8 cellular contexts compared by ENCODE assay signal in genomic region chr6:153001767-153002612, GRCh38. TPM values are rescaled to one million over a fixed set of nuclear protein-coding genes. Genes with fewer than 3 reads are reported as not detected.
A peak's percentile ranks its signal among the peaks of the same experiment; 100 is the strongest.
DNase-seq lines count a peak whose midpoint lies in the region; ATAC-seq and TF ChIP-seq lines count a peak whose summit lies in the region.

No MANE protein-coding gene starts in this region.

- H3K9me3 Mint-ChIP-seq in GM23338, result no peaks in the 10 kb centered on the region
- H3K9me3 Mint-ChIP-seq in stimulated activated effector memory CD8-positive, alpha-beta T cell treated with anti-CD3 and anti-CD28 coated beads, Interleukin-12 subunit alpha, Interleukin-12 subunit beta, amount 100 ng/mL, for 72 hours, result no peaks in the 10 kb centered on the region

- no peaks in the 10 kb centered on the region for H3F3A ChIP-seq in GM23338 (replicated peaks; ENCODE audit: low read depth)

- H3K27me3 ChIP-seq in GM23338 (ENCODE audit: insufficient read depth), result no peaks in the 10 kb centered on the region

- peak overlapping the region; percentile 97 for H3K27ac Mint-ChIP-seq in GM23338
- H3K27ac Mint-ChIP-seq in stimulated activated effector memory CD8-positive, alpha-beta T cell treated with anti-CD3 and anti-CD28 coated beads, Interleukin-12 subunit alpha, Interleukin-12 subunit beta, amount 100 ng/mL, for 72 hours, result peak overlapping the region; percentile 96

- no peaks in the 10 kb centered on the region; the same call in 1 of the 2 replicates for H3K36me3 ChIP-seq in GM23338 (ENCODE audit: insufficient read depth)

- peaks cover 10% of the 10 kb centered on the region; the same call in 2 of the 3 replicates for H3K36me3 Mint-ChIP-seq in GM23338 (ENCODE audit: low read depth)
- H3K36me3 Mint-ChIP-seq in stimulated activated effector memory CD8-positive, alpha-beta T cell treated with anti-CD3 and anti-CD28 coated beads, Interleukin-12 subunit alpha, Interleukin-12 subunit beta, amount 100 ng/mL, for 72 hours, result peaks cover 49% of the 10 kb centered on the region

- peak overlapping the region; percentile 93 for H3K4me3 ChIP-seq in GM23338

- H3K4me3 Mint-ChIP-seq in GM23338, result peak overlapping the region; percentile 99
- H3K4me3 Mint-ChIP-seq in stimulated activated effector memory CD8-positive, alpha-beta T cell treated with anti-CD3 and anti-CD28 coated beads, Interleukin-12 subunit alpha, Interleukin-12 subunit beta, amount 100 ng/mL, for 72 hours, result peak overlapping the region; percentile 94

- no peak for TF ChIP-seq CTCF in GM23338 (conservative IDR thresholded peaks at IDR 0.05; ENCODE audit: low read depth in 2 of 2)

- H3K4me1 Mint-ChIP-seq in GM23338, result peaks cover 19% of the 10 kb centered on the region
- H3K4me1 Mint-ChIP-seq in stimulated activated effector memory CD8-positive, alpha-beta T cell treated with anti-CD3 and anti-CD28 coated beads, Interleukin-12 subunit alpha, Interleukin-12 subunit beta, amount 100 ng/mL, for 72 hours, result peaks cover 43% of the 10 kb centered on the region

- H3K27me3 Mint-ChIP-seq in GM23338 (ENCODE audit: insufficient read depth, low read depth, poor library complexity), result no peaks in the 10 kb centered on the region

- H2AFZ ChIP-seq in GM23338, result no peak overlapping the region

- H3K79me2 ChIP-seq in GM23338 (replicated peaks; ENCODE audit: insufficient read depth), result peaks cover 58% of the 10 kb centered on the region

- H3K27ac ChIP-seq in GM23338 (ENCODE audit: low read depth) (peak overlapping the region; percentile 89), angular gyrus (ENCODE audit: low read depth, low read length) (peak overlapping the region; percentile 54)

- H3K4me2 ChIP-seq in GM23338, result peak overlapping the region; percentile 92

- peak; percentile 55 for ATAC-seq in GM23338
- peak; percentile 49 for ATAC-seq in stimulated activated effector memory CD8-positive, alpha-beta T cell treated with anti-CD3 and anti-CD28 coated beads, Interleukin-12 subunit alpha, Interleukin-12 subunit beta, amount 100 ng/mL, for 72 hours

- DNase-seq in NCI-H526 (lab: John Stamatoyannopoulos, UW) (peak; percentile 2 to 19), NCI-H526 treated with DMSO at 0.1 percent for 48 hours (lab: John Stamatoyannopoulos, UW) (no peak), GM23338 (ENCODE audit: low spot score) (peak; percentile 42), M059J (ENCODE audit: low read depth) (peak; percentile 45), iPS-NIHi11 (ENCODE audit: low spot score) (peak; percentile 9), cerebellar nuclear complex (lab: John Stamatoyannopoulos, UW) (no peak)
- DNase-seq in stimulated activated effector memory CD8-positive, alpha-beta T cell treated with anti-CD3 and anti-CD28 coated beads, Interleukin-12 subunit alpha, Interleukin-12 subunit beta, amount 100 ng/mL, for 72 hours (ENCODE audit: low spot score in 2 of 2), result peak in 1 of 2 donors; percentile 55

- peaks cover 10% of the 10 kb centered on the region for H3K4me1 ChIP-seq in GM23338 (ENCODE audit: insufficient read depth)

- peaks cover 34% of the 10 kb centered on the region for H4K20me1 ChIP-seq in GM23338 (replicated peaks; ENCODE audit: insufficient read depth)

- H3K9me2 ChIP-seq in GM23338 (ENCODE audit: insufficient read depth), result no peaks in the 10 kb centered on the region

TF ChIP-seq in GM23338, 12 proteins besides CTCF, POLR2A, EP300 and RAD21 (continues in another document):
- TF ChIP-seq JUNB (IDR thresholded peaks at IDR 0.05; ENCODE audit: unreplicated experiment) (no peak), EZH2phosphoT487 (IDR thresholded peaks at IDR 0.05; ENCODE audit: unreplicated experiment) (no peak), ETS1 (IDR thresholded peaks at IDR 0.05) (no peak), ZNF462 (CRISPR knock-in tag; IDR thresholded peaks at IDR 0.05) (no peak), CREB1 (CRISPR knock-in tag; IDR thresholded peaks at IDR 0.05; ENCODE audit: low read depth) (no peak), NANOG (IDR thresholded peaks at IDR 0.05; ENCODE audit: borderline replicate concordance) (no peak), POLR2AphosphoS5 (IDR thresholded peaks at IDR 0.05; ENCODE audit: low read depth) (no peak), STAT1 (IDR thresholded peaks at IDR 0.05; ENCODE audit: unreplicated experiment) (no peak), ZNF114 (CRISPR knock-in tag; IDR thresholded peaks at IDR 0.05) (no peak)

RNA-seq across cellular contexts. Expression of gene MTRF1L, which starts 0.5 kb away (rescaled TPM):
- total RNA-seq in GM23338 (2014; rRNA removed; shearing (Covaris generic)), result 17.0 and 20.5 TPM in 2 replicates
- polyA plus RNA-seq in GM23338 (2016; fragmentation: Nextera tagmentation; extraction: Ambion mirVana), result 22.3 and 28.3 TPM in 2 replicates
- total RNA-seq in M059J (2014; rRNA removed; shearing (Covaris generic)), result 20.4 and 27.3 TPM in 2 replicates

RNA-seq across cellular contexts. Expression of gene FBXO5, which starts 19.1 kb away (rescaled TPM):
- total RNA-seq in GM23338 (2014; rRNA removed; shearing (Covaris generic)), result 48.1 and 49.6 TPM in 2 replicates
- 41.3 and 51.2 TPM in 2 replicates for polyA plus RNA-seq in GM23338 (2016; fragmentation: Nextera tagmentation; extraction: Ambion mirVana)
- total RNA-seq in M059J (2014; rRNA removed; shearing (Covaris generic)), result 75.3 and 103 TPM in 2 replicates

Comparison
In these comparisons a context has a peak if more than half of its experiments do, and no peak if none do; other contexts are left out.
1. DNase-seq: peak in NCI-H526 (2 of 2), GM23338 (single experiment), M059J (single experiment) and iPS-NIHi11 (single experiment); none in NCI-H526 treated with DMSO at 0.1 percent for 48 hours (single experiment) and cerebellar nuclear complex (0 of 2).